29 cellular contexts compared by ENCODE assay signal in genomic region chr3:20190991-20191390, GRCh38. TPM values are rescaled to one million over a fixed set of nuclear protein-coding genes. Genes with fewer than 3 reads are reported as not detected.
DNase-seq lines count a peak whose midpoint lies in the region; ATAC-seq, FAIRE-seq and TF ChIP-seq lines count a peak whose summit lies in the region.
"Had no signal": no experiment of that assay in that cellular context is flagged by ENCODE, and none has a peak within 500 bp of the region (broad histone marks: within the 10 kb centered on the region; RNA-seq: fewer than 3 reads in every experiment).

No MANE protein-coding gene starts in this region.

- no peaks in the 10 kb centered on the region for H3K9me3 ChIP-seq in K562 (replicated peaks; ENCODE audit: control insufficient read depth, insufficient read depth, low read depth, low read length)
- no peaks in the 10 kb centered on the region for H3K9me3 ChIP-seq in aorta (ENCODE audit: control insufficient read depth, low read length)
- H3K9me3 ChIP-seq: BLaER1 treated with 17β-estradiol and CSF1 and Interleukin-3, amounts not matched to agents 10 nM and 100 nM; colonic mucosa; heart left ventricle; sigmoid colon; upper lobe of right lung had no signal

- in situ Hi-C loops in K562 (cut with MboI): no loop called here

- H3K4me2 ChIP-seq in K562 (ENCODE audit: insufficient read depth, low read length): no peak overlapping the region
- H3K4me2 ChIP-seq: BLaER1 treated with 17β-estradiol and CSF1 and Interleukin-3, amounts not matched to agents 10 nM and 100 nM had no signal

- ATAC-seq in K562 (no peak), HG02759 (IDR thresholded peaks at IDR 0.05; ENCODE audit: unreplicated experiment) (no peak), aorta (ENCODE audit: low FRiP score) (no peak)
- ATAC-seq in activated CD4-positive, alpha-beta T cell treated with anti-CD3 and anti-CD28 coated beads for 36 hours: no peak
- ATAC-seq: esophagus mucosa; heart left ventricle; left cardiac atrium; Right ventricle myocardium inferior; stimulated activated memory B cell treated with anti-CD40 and anti-IgM and Interleukin-4, amounts not matched to agents 10 μg/mL and 1 μg/mL and 100 μg/mL, for 72 hours; upper lobe of right lung had no signal

- H3K4me3 ChIP-seq in K562 (no peak overlapping the region), kidney epithelial cell (ENCODE audit: low read depth, low read length) (no peak overlapping the region), aorta (ENCODE audit: low read length in 2 of 2) (no peak overlapping the region)
- H3K4me3 ChIP-seq: BLaER1 treated with 17β-estradiol and CSF1 and Interleukin-3, amounts not matched to agents 10 nM and 100 nM; colonic mucosa; GM23248; heart left ventricle; sigmoid colon; upper lobe of right lung had no signal

- no peak for TF ChIP-seq RAD21 in K562 (CRISPR knock-in tag; conservative IDR thresholded peaks at IDR 0.05 in 1 of 2, IDR thresholded peaks at IDR 0.05 in 1 of 2)

- no peaks in the 10 kb centered on the region for H3K4me1 Mint-ChIP-seq in activated CD4-positive, alpha-beta T cell treated with anti-CD3 and anti-CD28 coated beads for 36 hours
- H3K4me1 Mint-ChIP-seq in mesothelial cell of epicardium: no peaks in the 10 kb centered on the region
- H3K4me1 Mint-ChIP-seq: neural crest cell had no signal

- TF ChIP-seq EP300 in K562 (IDR thresholded peaks at IDR 0.05; ENCODE audit: low read length): no peak

- H3K79me2 ChIP-seq in K562 (ENCODE audit: control insufficient read depth, insufficient read depth, low read length): peaks cover under 1% of the 10 kb centered on the region; the same call in 1 of the 3 replicates

- intact Hi-C loops in K562 (cut with micrococcal nuclease): no loop called here
- intact Hi-C loops in aorta (cut with DNase I): no loop called here
- intact Hi-C loops in activated CD4-positive, alpha-beta T cell treated with anti-CD3 and anti-CD28 coated beads for 36 hours (cut with DNase I, micrococcal nuclease): no loop called here

- H2AFZ ChIP-seq in K562 (ENCODE audit: low read depth, low read length): peak overlapping the region; percentile 46
- H2AFZ ChIP-seq: GM23248 had no signal

- no peak overlapping the region for H3K4me3 Mint-ChIP-seq in activated CD4-positive, alpha-beta T cell treated with anti-CD3 and anti-CD28 coated beads for 36 hours
- no peak overlapping the region for H3K4me3 Mint-ChIP-seq in mesothelial cell of epicardium
- H3K4me3 Mint-ChIP-seq: neural crest cell; stimulated activated memory B cell treated with anti-CD40 and anti-IgM and Interleukin-4, amounts not matched to agents 10 μg/mL and 1 μg/mL and 100 μg/mL, for 72 hours had no signal

- DNase-seq in D341Med (ENCODE audit: low spot score) (peak; percentile 33), HuH-7 (ENCODE audit: low spot score) (peak; percentile 32), K562 (ENCODE audit: extremely low read depth in 1 of 4, low spot score in 3 of 4) (peak in 1 of 4 experiments; percentile 16), kidney epithelial cell (ENCODE audit: low read depth) (no peak), aorta (no peak), mesothelial cell of epicardium (ENCODE audit: low spot score in 2 of 2, unreplicated experiment in 2 of 2) (no peak)
- no peak for DNase-seq in activated CD4-positive, alpha-beta T cell treated with anti-CD3 and anti-CD28 coated beads for 36 hours
- DNase-seq: activated CD4-positive, alpha-beta T cell treated with anti-CD3 and anti-CD28 coated beads for 48 hours; activated CD8-positive, alpha-beta memory T cell treated with anti-CD3 and anti-CD28 coated beads for 24 hours; activated naive CD4-positive, alpha-beta T cell; colonic mucosa; effector memory CD4-positive, alpha-beta T cell; foreskin fibroblast; GM23248; heart left ventricle; left cardiac atrium; NCI-H1092 treated with DMSO at 0.1 percent for 48 hours; NCI-H187 treated with DMSO at 0.1 percent for 48 hours; NCI-H748 treated with DMSO at 0.1 percent for 48 hours; sigmoid colon; stimulated activated CD4-positive, alpha-beta T cell treated with anti-CD3 and anti-CD28 coated beads, Interleukin-4, amount 100 ng/mL, for 4 hours; substantia nigra; upper lobe of right lung had no signal

- H3K9me1 ChIP-seq in K562 (ENCODE audit: control insufficient read depth, insufficient read depth, low read length): no peaks in the 10 kb centered on the region

- H3K9me3 Mint-ChIP-seq in activated CD4-positive, alpha-beta T cell treated with anti-CD3 and anti-CD28 coated beads for 36 hours (ENCODE audit: low read depth): no peaks in the 10 kb centered on the region
- no peaks in the 10 kb centered on the region for H3K9me3 Mint-ChIP-seq in mesothelial cell of epicardium
- H3K9me3 Mint-ChIP-seq: neural crest cell; stimulated activated memory B cell treated with anti-CD40 and anti-IgM and Interleukin-4, amounts not matched to agents 10 μg/mL and 1 μg/mL and 100 μg/mL, for 72 hours had no signal

- no peak overlapping the region for H3K27ac ChIP-seq in K562 (ENCODE audit: extremely low read depth, low read depth, low read length)
- H3K27ac ChIP-seq in aorta (ENCODE audit: low read depth in 1 of 2, low read length in 2 of 2): no peak overlapping the region
- H3K27ac ChIP-seq: BLaER1 treated with 17β-estradiol and CSF1 and Interleukin-3, amounts not matched to agents 10 nM and 100 nM; colonic mucosa; GM23248; heart left ventricle; sigmoid colon; upper lobe of right lung had no signal

- no peaks in the 10 kb centered on the region for H3K36me3 Mint-ChIP-seq in activated CD4-positive, alpha-beta T cell treated with anti-CD3 and anti-CD28 coated beads for 36 hours (ENCODE audit: low read depth)
- no peaks in the 10 kb centered on the region for H3K36me3 Mint-ChIP-seq in mesothelial cell of epicardium
- H3K36me3 Mint-ChIP-seq: stimulated activated memory B cell treated with anti-CD40 and anti-IgM and Interleukin-4, amounts not matched to agents 10 μg/mL and 1 μg/mL and 100 μg/mL, for 72 hours had no signal

- no peak overlapping the region for H3K27ac Mint-ChIP-seq in activated CD4-positive, alpha-beta T cell treated with anti-CD3 and anti-CD28 coated beads for 36 hours
- no peak overlapping the region for H3K27ac Mint-ChIP-seq in mesothelial cell of epicardium
- H3K27ac Mint-ChIP-seq: stimulated activated memory B cell treated with anti-CD40 and anti-IgM and Interleukin-4, amounts not matched to agents 10 μg/mL and 1 μg/mL and 100 μg/mL, for 72 hours had no signal

- no peaks in the 10 kb centered on the region for H4K20me1 ChIP-seq in K562 (replicated peaks; ENCODE audit: control insufficient read depth, insufficient read depth, low read length)
- H4K20me1 ChIP-seq: BLaER1 treated with 17β-estradiol and CSF1 and Interleukin-3, amounts not matched to agents 10 nM and 100 nM had no signal

- no TSS peak for BruUV-seq in K562 (replicated peaks; lab: Mats Ljungman, UMichigan)

- 18% methylated on average over 5 of the region's 5 CpGs for WGBS in K562 (ENCODE audit: insufficient coverage, low coverage, missing lambda C conversion rate)
- whole genome bisulfite sequencing in aorta, 2 donors: 57 to 70% methylated on average over 5 of the region's 5 CpGs

- peak overlapping the region in 1 of 2 experiments; percentile 21; a peak in 1 of 4 replicates for H3K9ac ChIP-seq in K562 (ENCODE audit: insufficient read depth in 1 of 2, low read depth in 2 of 2, low read length in 2 of 2)
- H3K9ac ChIP-seq: BLaER1 treated with 17β-estradiol and CSF1 and Interleukin-3, amounts not matched to agents 10 nM and 100 nM; GM23248 had no signal

- peaks cover 0 to 8% of the 10 kb centered on the region in 2 experiments; a peak in 2 of 5 replicates for H3K4me1 ChIP-seq in K562 (replicated peaks in 1 of 2; ENCODE audit: control insufficient read depth in 2 of 2, insufficient read depth in 2 of 2, low read length in 2 of 2)
- H3K4me1 ChIP-seq in aorta (ENCODE audit: control insufficient read depth in 1 of 2, insufficient read depth in 2 of 2, low read length in 2 of 2): peaks cover 0 to 2% of the 10 kb centered on the region in 2 donors
- H3K4me1 ChIP-seq: colonic mucosa had no signal

- H3K27me3 ChIP-seq in K562 (ENCODE audit: control insufficient read depth in 2 of 2, insufficient read depth in 2 of 2, low read length in 2 of 2): no peaks in the 10 kb centered on the region
- no peaks in the 10 kb centered on the region for H3K27me3 ChIP-seq in kidney epithelial cell (ENCODE audit: control insufficient read depth, insufficient read depth, low read length)
- no peaks in the 10 kb centered on the region for H3K27me3 ChIP-seq in aorta (ENCODE audit: control insufficient read depth in 1 of 2, insufficient read depth in 2 of 2, low read length in 1 of 2)
- H3K27me3 ChIP-seq: BLaER1 treated with 17β-estradiol and CSF1 and Interleukin-3, amounts not matched to agents 10 nM and 100 nM; colonic mucosa; heart left ventricle; sigmoid colon; upper lobe of right lung had no signal

- H3K27me3 Mint-ChIP-seq in activated CD4-positive, alpha-beta T cell treated with anti-CD3 and anti-CD28 coated beads for 36 hours: no peaks in the 10 kb centered on the region
- H3K27me3 Mint-ChIP-seq in mesothelial cell of epicardium (ENCODE audit: low read depth): no peaks in the 10 kb centered on the region
- H3K27me3 Mint-ChIP-seq: stimulated activated memory B cell treated with anti-CD40 and anti-IgM and Interleukin-4, amounts not matched to agents 10 μg/mL and 1 μg/mL and 100 μg/mL, for 72 hours had no signal

- H3K36me3 ChIP-seq in K562 (ENCODE audit: control insufficient read depth, insufficient read depth, low read length) (no peaks in the 10 kb centered on the region), kidney epithelial cell (ENCODE audit: control insufficient read depth, insufficient read depth, low read length) (no peaks in the 10 kb centered on the region), aorta (ENCODE audit: control insufficient read depth in 1 of 2, insufficient read depth in 2 of 2, low read length in 1 of 2) (no peaks in the 10 kb centered on the region)
- H3K36me3 ChIP-seq: BLaER1 treated with 17β-estradiol and CSF1 and Interleukin-3, amounts not matched to agents 10 nM and 100 nM; colonic mucosa; heart left ventricle; sigmoid colon; upper lobe of right lung had no signal

- TF ChIP-seq CTCF in K562 (IDR thresholded peaks at IDR 0.05 in 2 of 3, conservative IDR thresholded peaks at IDR 0.05 in 1 of 3; ENCODE audit: insufficient read depth in 2 of 3, low read depth in 1 of 3, low read length in 3 of 3): peak; percentile 7 to 40 (median 36); a peak in 2 of 6 replicates
- TF ChIP-seq CTCF in kidney epithelial cell (IDR thresholded peaks at IDR 0.05; ENCODE audit: insufficient read depth, low read length, poor library complexity, severe bottlenecking): peak; percentile 17
- no peak for TF ChIP-seq CTCF in mesothelial cell of epicardium (IDR thresholded peaks at IDR 0.05; ENCODE audit: unreplicated experiment)

- peak; percentile 23 for FAIRE-seq in K562 (lab: Jason Lieb, UNC)

- POLR2A ChIA-PET in K562 (lab: Yijun Ruan, JAX): no interaction called here
- POLR2A ChIA-PET in activated CD4-positive, alpha-beta T cell treated with anti-CD3 and anti-CD28 coated beads for 36 hours (lab: Charles Lee): no interaction called here

- no peak for TF ChIP-seq POLR2A in K562 (conservative IDR thresholded peaks at IDR 0.05)

- CTCF ChIA-PET in K562 (lab: Yijun Ruan, JAX; ENCODE audit: low intra/inter-chr PET ratio): interaction anchor here (0.8 kb wide), 1 partner anchor 1926 kb away, joined by 4 read pairs; no protein-coding TSS in a partner anchor
- CTCF ChIA-PET in activated CD4-positive, alpha-beta T cell treated with anti-CD3 and anti-CD28 coated beads for 36 hours (lab: Charles Lee): no interaction called here

RNA-seq across cellular contexts. Expression of gene SGO1, which starts 5.0 kb away (rescaled TPM):
- total RNA-seq in K562 (2011; cell fraction: chromatin; rRNA removed; ENCODE audit: low replicate concordance): 11.6 and 39.0 TPM in 2 replicates
- 9.2 and 9.6 TPM in 2 replicates for total RNA-seq in K562 (2011; cell fraction: nucleolus; rRNA removed)
- 25.8 and 42.7 TPM in 2 replicates for total RNA-seq in K562 (2011; cell fraction: nucleoplasm; rRNA removed)
- total RNA-seq in K562 (2014; rRNA removed): 19.6 and 22.1 TPM in 2 replicates
- 37.9 and 41.9 TPM in 2 replicates for total RNA-seq in K562 (2014; rRNA removed; fragmentation: Illumina TruSeq; extraction: Trizol)
- 36.8 and 39.1 TPM in 2 replicates for total RNA-seq in K562 (2015; rRNA removed; fragmentation: Illumina TruSeq; extraction: Trizol)
- total RNA-seq in K562 (2021): 37.4 and 37.7 TPM in 2 replicates
- 18.0 and 20.0 TPM in 2 replicates for polyA plus RNA-seq in K562 (2011; rRNA removed)
- 5.4 and 8.4 TPM in 2 replicates for polyA plus RNA-seq in K562 (2011; cell fraction: cytosol; rRNA removed)
- 9.7 and 9.8 TPM in 2 replicates for polyA plus RNA-seq in K562 (2011; cell fraction: nucleus; rRNA removed)
- 23.7 and 24.2 TPM in 2 replicates for polyA plus RNA-seq in K562 (2012)
- polyA plus RNA-seq in K562 (2014; fragmentation: Illumina TruSeq; extraction: Trizol): 46.5 and 57.3 TPM in 2 replicates
- 10 to 100 TPM; 13.7 to 17.0 TPM for polyA plus RNA-seq in K562 (2014; fragmentation: Nextera tagmentation; extraction: Ambion mirVana)
- polyA plus RNA-seq in K562 (2014; rRNA removed): 23.9 and 28.2 TPM in 2 replicates
- 23.6 and 31.6 TPM in 2 replicates for polyA minus RNA-seq in K562 (2011; rRNA and poly(A)+ RNA removed)
- 12.6 and 13.3 TPM in 2 replicates for polyA minus RNA-seq in K562 (2011; cell fraction: cytosol; rRNA and poly(A)+ RNA removed)
- 15.6 and 22.7 TPM in 2 replicates for polyA minus RNA-seq in K562 (2011; cell fraction: nucleus; rRNA and poly(A)+ RNA removed)
- 4.8 and 6.9 TPM in 2 replicates for total RNA-seq in kidney epithelial cell
- under 1 TPM in 1 of 2 donors, not detected in 1; 0.81 TPM for total RNA-seq in aorta
- polyA plus RNA-seq in aorta: 1 to 10 TPM in 1 of 2 donors, under 1 TPM in 1; 0.28 to 2.8 TPM
- total RNA-seq in activated CD4-positive, alpha-beta T cell treated with anti-CD3 and anti-CD28 coated beads for 36 hours: 10 to 100 TPM; 29.4 to 39.2 TPM
- total RNA-seq in mesothelial cell of epicardium: 9.3 to 10.1 TPM (median 9.6 TPM) in 3 replicates
- total RNA-seq: upper lobe of right lung had no signal

Comparison
In these comparisons a context has a peak if more than half of its experiments do, and no peak if none do; other contexts are left out.
1. DNase-seq: peak in D341Med (single experiment) and HuH-7 (single experiment); none in kidney epithelial cell (single experiment), aorta (0 of 2), activated CD4-positive, alpha-beta T cell treated with anti-CD3 and anti-CD28 coated beads for 36 hours (single experiment) and mesothelial cell of epicardium (0 of 2).